8 cellular contexts compared by ENCODE assay signal in the genomic region with DNA sequence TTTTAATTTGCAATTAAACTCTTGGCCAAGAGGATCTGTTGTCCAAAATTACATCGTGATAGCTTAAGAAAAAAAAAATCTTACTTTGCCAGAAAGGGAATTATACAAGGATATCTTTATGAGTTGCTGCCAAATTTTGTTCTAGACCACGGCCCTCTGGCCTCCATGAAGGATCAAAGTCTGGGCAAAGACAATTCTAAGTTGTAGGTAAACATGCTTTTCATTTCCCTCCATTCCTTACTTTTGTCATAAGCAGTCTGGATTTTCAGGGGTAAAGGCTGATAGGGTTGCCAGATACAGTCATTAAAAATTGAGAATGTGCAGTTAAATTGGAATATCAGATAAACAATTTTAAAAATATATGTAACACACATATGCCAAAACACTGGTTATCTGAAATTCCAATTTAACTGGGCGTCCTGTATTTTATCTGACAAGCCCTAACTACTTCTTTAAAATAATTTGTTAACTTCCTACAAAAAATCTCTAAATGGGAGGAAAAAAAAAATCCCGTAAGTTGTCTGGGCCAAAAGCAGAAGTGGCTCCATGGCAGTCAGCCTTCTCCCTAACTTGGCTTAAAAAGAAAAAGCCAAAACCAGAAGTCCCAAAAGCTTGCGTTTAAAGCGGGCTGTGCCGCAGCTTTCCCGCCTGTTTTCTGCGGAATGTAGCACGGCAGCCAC.
DNase-seq lines count a peak whose midpoint lies in the region; ATAC-seq, FAIRE-seq and TF ChIP-seq lines count a peak whose summit lies in the region.

No MANE protein-coding gene starts in this region.

- no peaks in the 10 kb centered on the region for H3K27me3 Mint-ChIP-seq in activated CD4-positive, alpha-beta T cell treated with anti-CD3 and anti-CD28 coated beads for 36 hours
- no peaks in the 10 kb centered on the region for H3K27me3 Mint-ChIP-seq in activated CD8-positive, alpha-beta T cell treated with anti-CD3 and anti-CD28 coated beads, Interleukin-2, amount 10 ng/mL, durations not matched to agents 7 days and 5 days (ENCODE audit: low read depth)

- peak overlapping the region; percentile 94 for H3K9ac ChIP-seq in kidney (ENCODE audit: low read length in 2 of 2)

- CTCF ChIA-PET in activated CD4-positive, alpha-beta T cell treated with anti-CD3 and anti-CD28 coated beads for 36 hours (lab: Charles Lee) = interaction anchor here (0.7 to 1.7 kb wide), 2 partner anchors 40 to 311 kb away, joined by 3 to 9 read pairs; no protein-coding TSS in a partner anchor
- CTCF ChIA-PET in activated CD8-positive, alpha-beta T cell treated with anti-CD3 and anti-CD28 coated beads, Interleukin-2, amount 10 ng/mL, durations not matched to agents 7 days and 5 days (lab: Charles Lee) = interaction anchor here (1.4 to 3.6 kb wide), 3 partner anchors 10 to 194 kb away, joined by 4 to 23 read pairs (median 22); no protein-coding TSS in a partner anchor

- DNase-seq in activated CD4-positive, alpha-beta T cell treated with anti-CD3 and anti-CD28 coated beads for 36 hours = no peak
- DNase-seq in activated CD4-positive, alpha-beta T cell treated with anti-CD3 and anti-CD28 coated beads for 1 hour = no peak
- DNase-seq in activated CD8-positive, alpha-beta T cell treated with anti-CD3 and anti-CD28 coated beads, Interleukin-2, amount 10 ng/mL, durations not matched to agents 7 days and 5 days = no peak
- no peak for DNase-seq in kidney
- DNase-seq in thoracic aorta (ENCODE audit: low spot score) = no peak
- DNase-seq in NCI-H510A (lab: John Stamatoyannopoulos, UW) = no peak
- DNase-seq in NCI-H1436 (lab: John Stamatoyannopoulos, UW) = no peak

- POLR2A ChIA-PET in activated CD4-positive, alpha-beta T cell treated with anti-CD3 and anti-CD28 coated beads for 36 hours (lab: Charles Lee) = interaction anchor here (0.7 kb wide), 1 partner anchor 461 kb away, joined by 3 read pairs; no protein-coding TSS in a partner anchor
- POLR2A ChIA-PET in activated CD8-positive, alpha-beta T cell treated with anti-CD3 and anti-CD28 coated beads, Interleukin-2, amount 10 ng/mL, durations not matched to agents 7 days and 5 days (lab: Charles Lee) = interaction anchor here (0.6 to 2.7 kb wide), 3 partner anchors 125 to 738 kb away, joined by 3 to 13 read pairs (median 4); partner anchors contain the start of gene MON2

- peaks cover 8% of the 10 kb centered on the region for H3K36me3 Mint-ChIP-seq in activated CD4-positive, alpha-beta T cell treated with anti-CD3 and anti-CD28 coated beads for 36 hours (ENCODE audit: low read depth)
- peaks cover 34% of the 10 kb centered on the region for H3K36me3 Mint-ChIP-seq in activated CD8-positive, alpha-beta T cell treated with anti-CD3 and anti-CD28 coated beads, Interleukin-2, amount 10 ng/mL, durations not matched to agents 7 days and 5 days (ENCODE audit: low read depth)

- intact Hi-C loops in activated CD4-positive, alpha-beta T cell treated with anti-CD3 and anti-CD28 coated beads for 36 hours (cut with DNase I, micrococcal nuclease) = loop anchor here (1.0 to 5.0 kb wide), 5 partner anchors 39 to 1177 kb away; partner anchors contain the start of genes MON2 (in 1 of the 2), RXYLT1 (in 1 of the 2) and USP15 (in 1 of the 2)
- intact Hi-C loops in kidney (cut with DNase I) = no loop called here

- H3K4me3 Mint-ChIP-seq in activated CD4-positive, alpha-beta T cell treated with anti-CD3 and anti-CD28 coated beads for 36 hours = peak overlapping the region; percentile 77
- H3K4me3 Mint-ChIP-seq in activated CD8-positive, alpha-beta T cell treated with anti-CD3 and anti-CD28 coated beads, Interleukin-2, amount 10 ng/mL, durations not matched to agents 7 days and 5 days = peak overlapping the region; percentile 82

- TF ChIP-seq CTCF in kidney (IDR thresholded peaks at IDR 0.05; ENCODE audit: borderline replicate concordance, extremely low read depth, insufficient read depth) (no peak), thoracic aorta (IDR thresholded peaks at IDR 0.05) (no peak)

- H3K4me1 Mint-ChIP-seq in activated CD4-positive, alpha-beta T cell treated with anti-CD3 and anti-CD28 coated beads for 36 hours = peaks cover 32% of the 10 kb centered on the region
- H3K4me1 Mint-ChIP-seq in activated CD8-positive, alpha-beta T cell treated with anti-CD3 and anti-CD28 coated beads, Interleukin-2, amount 10 ng/mL, durations not matched to agents 7 days and 5 days (ENCODE audit: low read depth) = peaks cover 35% of the 10 kb centered on the region

- H3K27me3 ChIP-seq in thoracic aorta (replicated peaks; ENCODE audit: insufficient read depth) = no peaks in the 10 kb centered on the region

- H3K4me1 ChIP-seq in kidney (ENCODE audit: control insufficient read depth in 1 of 2, insufficient read depth in 1 of 2, low read depth in 1 of 2, low read length in 2 of 2) = peaks cover 0 to 5% of the 10 kb centered on the region in 2 donors
- H3K4me1 ChIP-seq in thoracic aorta (ENCODE audit: control insufficient read depth in 1 of 2, low read depth in 2 of 2) = peaks cover 9 to 21% of the 10 kb centered on the region in 2 donors

- no peaks in the 10 kb centered on the region for H3K9me3 Mint-ChIP-seq in activated CD4-positive, alpha-beta T cell treated with anti-CD3 and anti-CD28 coated beads for 36 hours (ENCODE audit: low read depth)
- no peaks in the 10 kb centered on the region for H3K9me3 Mint-ChIP-seq in activated CD8-positive, alpha-beta T cell treated with anti-CD3 and anti-CD28 coated beads, Interleukin-2, amount 10 ng/mL, durations not matched to agents 7 days and 5 days (ENCODE audit: insufficient read depth)

- peak overlapping the region; percentile 97 for H3K27ac Mint-ChIP-seq in activated CD4-positive, alpha-beta T cell treated with anti-CD3 and anti-CD28 coated beads for 36 hours
- peak overlapping the region; percentile 98 for H3K27ac Mint-ChIP-seq in activated CD8-positive, alpha-beta T cell treated with anti-CD3 and anti-CD28 coated beads, Interleukin-2, amount 10 ng/mL, durations not matched to agents 7 days and 5 days

- H3K9me3 ChIP-seq in kidney (ENCODE audit: control insufficient read depth in 1 of 2, low read length in 2 of 2) = no peaks in the 10 kb centered on the region
- no peaks in the 10 kb centered on the region for H3K9me3 ChIP-seq in thoracic aorta

- H3K36me3 ChIP-seq in kidney (ENCODE audit: control insufficient read depth in 1 of 2, insufficient read depth in 2 of 2, low read length in 2 of 2) (no peaks in the 10 kb centered on the region), thoracic aorta (no peaks in the 10 kb centered on the region)

- peak overlapping the region; percentile 99 to 100 for H3K27ac ChIP-seq in kidney (ENCODE audit: low read depth in 2 of 2, low read length in 2 of 2)
- H3K27ac ChIP-seq in thoracic aorta = peak overlapping the region; percentile 98

- H3K4me3 ChIP-seq in kidney (ENCODE audit: low read length in 2 of 2) (peak overlapping the region; percentile 85 to 90), thoracic aorta (peak overlapping the region; percentile 95)

- FAIRE-seq in kidney (lab: Jason Lieb, UNC) = no peak

- no peak for ATAC-seq in activated CD4-positive, alpha-beta T cell treated with anti-CD3 and anti-CD28 coated beads for 36 hours
- ATAC-seq in activated CD8-positive, alpha-beta T cell treated with anti-CD3 and anti-CD28 coated beads, Interleukin-2, amount 10 ng/mL, durations not matched to agents 7 days and 5 days = no peak
- ATAC-seq in thoracic aorta (ENCODE audit: insufficient number of reproducible peaks, low FRiP score, low read depth) = no peak
- no peak for ATAC-seq in GM21423 (IDR thresholded peaks at IDR 0.05; ENCODE audit: unreplicated experiment)
